Comparison of ENCODE assay signal across 7 cellular contexts in the genomic region with DNA sequence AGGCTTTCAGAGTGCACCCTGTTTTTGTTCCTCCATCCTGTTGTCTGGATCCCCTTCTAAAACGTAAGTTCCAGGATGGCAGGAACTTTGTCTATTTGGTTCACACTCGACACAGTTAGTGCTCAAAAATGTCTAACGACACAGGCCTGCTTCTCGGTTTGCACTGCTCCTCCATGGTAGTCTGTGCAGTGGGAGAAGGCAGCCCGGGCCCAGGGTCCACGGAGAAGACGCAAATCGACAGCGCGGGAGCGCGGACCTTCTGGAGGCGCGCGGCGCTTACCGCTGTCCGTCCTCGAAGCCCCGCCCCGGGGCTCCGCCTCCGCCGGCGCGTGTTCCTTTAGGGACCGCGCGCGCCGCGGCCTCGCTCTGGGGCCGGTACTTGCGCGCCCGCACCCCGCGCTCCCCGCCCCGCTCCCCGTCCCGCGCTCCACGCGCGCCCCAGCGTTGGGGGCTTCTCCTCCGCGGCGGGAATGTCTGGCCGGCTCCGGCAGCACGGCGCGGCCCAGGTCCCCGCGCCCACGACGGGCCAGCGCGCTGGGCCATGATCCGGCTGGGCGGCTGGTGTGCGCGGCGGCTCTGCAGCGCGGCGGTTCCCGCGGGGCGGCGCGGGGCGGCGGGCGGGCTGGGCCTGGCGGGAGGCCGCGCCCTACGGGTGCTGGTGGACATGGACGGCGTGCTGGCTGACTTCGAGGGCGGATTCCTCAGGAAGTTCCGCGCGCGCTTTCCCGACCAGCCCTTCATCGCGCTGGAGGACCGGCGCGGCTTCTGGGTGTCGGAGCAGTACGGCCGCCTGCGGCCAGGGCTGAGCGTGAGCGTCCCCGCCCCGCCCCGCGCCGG. TPM values are rescaled to one million over a fixed set of nuclear protein-coding genes. Genes with fewer than 3 reads are reported as not detected.
DNase-seq lines count a peak whose midpoint lies in the region; ATAC-seq and TF ChIP-seq lines count a peak whose summit lies in the region.

Gene NT5M, plus strand, starts transcription at position 364 of the 837 bp plus-strand sequence. Its CDS starts 178 bp downstream, at position 542.

- H3K4me1 Mint-ChIP-seq in chondrocyte (ENCODE audit: low read depth), result peaks cover 18% of the 10 kb centered on the region

- peak; percentile 16 for TF ChIP-seq CTCF in chondrocyte (IDR thresholded peaks at IDR 0.05)

- H3K27ac Mint-ChIP-seq in chondrocyte (ENCODE audit: unreplicated experiment), result peak within 1 kb of the TSS; percentile 79

- no peaks in the 10 kb centered on the region for H3K27me3 Mint-ChIP-seq in chondrocyte (ENCODE audit: low read depth)

- intact Hi-C loops in left colon (cut with DNase I, micrococcal nuclease), result no loop called here

- ATAC-seq in HG02884 (IDR thresholded peaks at IDR 0.05; ENCODE audit: unreplicated experiment) (peak; percentile 41), left colon (peak; percentile 84)

- DNase-seq in NCI-H226 (peak; percentile 52), chondrocyte (ENCODE audit: low spot score) (peak; percentile 90), left colon (peak; percentile 60 to 86)
- DNase-seq in activated CD4-positive, CD25-positive, alpha-beta regulatory T cell treated with anti-CD3 and anti-CD28 coated beads, Interleukin-2, amount 50 U/mL, for 72 hours, result peak; percentile 83
- peak; percentile 2 to 46 for DNase-seq in stimulated activated CD4-positive, alpha-beta T cell treated with anti-CD3 and anti-CD28 coated beads, Interleukin-1b, Interleukin-23, amount 100 ng/mL, for 1 hour (ENCODE audit: low read depth in 2 of 2)

- H3K4me3 Mint-ChIP-seq in chondrocyte (ENCODE audit: unreplicated experiment), result peak within 1 kb of the TSS; percentile 82

- peak; percentile 75 for TF ChIP-seq POLR2A in GM15510 (IDR thresholded peaks at IDR 0.05; ENCODE audit: borderline replicate concordance, extremely low read depth, insufficient read length)

- H3K9me3 Mint-ChIP-seq in chondrocyte (ENCODE audit: low read depth), result no peaks in the 10 kb centered on the region

- no peaks in the 10 kb centered on the region for H3K36me3 Mint-ChIP-seq in chondrocyte (ENCODE audit: low read depth)

RNA-seq across cellular contexts. Expression of gene NT5M, which starts in this region (rescaled TPM):
- total RNA-seq in chondrocyte (3.5 to 4.0 TPM (median 4.0 TPM) in 3 replicates), left colon (1 to 10 TPM; 1.6 TPM)

Comparison
In these comparisons a context has a peak if more than half of its experiments do, and no peak if none do; other contexts are left out.
1. Peak in every context shown above with its lines: DNase-seq and ATAC-seq.
2. DNase-seq: peak in every context shown above with its lines; median percentile 90 in chondrocyte; 83 in activated CD4-positive, CD25-positive, alpha-beta regulatory T cell treated with anti-CD3 and anti-CD28 coated beads, Interleukin-2, amount 50 U/mL, for 72 hours; 73 in left colon; 52 in NCI-H226; 24 in stimulated activated CD4-positive, alpha-beta T cell treated with anti-CD3 and anti-CD28 coated beads, Interleukin-1b, Interleukin-23, amount 100 ng/mL, for 1 hour.